ENCODE assay signal across 29 cellular contexts in the genomic region with DNA sequence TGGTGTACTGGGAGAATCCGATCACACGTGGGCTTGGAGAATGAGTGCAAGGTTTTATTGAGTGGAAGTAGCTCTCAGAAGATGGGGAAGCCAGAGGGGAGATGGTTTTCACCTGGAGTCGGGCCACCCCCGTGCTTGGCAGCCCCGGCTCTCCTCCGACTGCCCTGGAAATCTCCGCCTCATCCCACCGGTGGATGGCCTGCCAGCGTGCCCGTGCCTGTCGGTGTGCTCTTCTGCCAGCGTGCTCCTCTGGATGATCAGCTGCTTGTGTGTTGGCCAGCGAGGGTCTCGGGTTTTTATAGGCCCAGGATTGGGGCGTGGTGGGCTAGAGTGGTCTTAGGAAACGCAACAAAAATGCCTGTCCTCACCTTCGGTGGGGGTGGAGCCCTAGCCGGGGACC.
"Had no signal": no experiment of that assay in that cellular context is flagged by ENCODE, and none has a peak within 500 bp of the region (broad histone marks: within the 10 kb centered on the region; RNA-seq: fewer than 3 reads in every experiment).

No MANE protein-coding gene starts in this region.

- H3K9me3 ChIP-seq: stomach, suprapubic skin, testis, thoracic aorta, thyroid gland, tibial artery, tibial nerve, transverse colon, upper lobe of left lung, upper lobe of right lung, uterus, vagina had no signal

- H3K36me3 ChIP-seq: stomach, suprapubic skin, thoracic aorta, thyroid gland, tibial artery, tibial nerve, transverse colon, upper lobe of left lung, upper lobe of right lung, uterus, vagina had no signal

- H3K4me1 ChIP-seq: stomach, suprapubic skin, testis, thyroid gland, tibial nerve, transverse colon, upper lobe of left lung, upper lobe of right lung, uterus, vagina had no signal

- H3K27ac Mint-ChIP-seq: stimulated activated effector memory CD8-positive, alpha-beta T cell treated with anti-CD3 and anti-CD28 coated beads, Interleukin-12 subunit alpha, Interleukin-12 subunit beta, amount 100 ng/mL, for 72 hours; stimulated activated memory B cell treated with anti-CD40 and anti-IgM and Interleukin-4, amounts not matched to agents 10 μg/mL and 1 μg/mL and 100 μg/mL, for 72 hours; stimulated activated naive B cell treated with anti-CD40 and anti-IgM and Interleukin-4, amounts not matched to agents 10 μg/mL and 1 μg/mL and 100 μg/mL, for 72 hours; stimulated activated naive CD8-positive, alpha-beta T cell treated with anti-CD3 and anti-CD28 coated beads, Interleukin-15, amount 100 ng/mL, for 72 hours; stimulated activated naive CD8-positive, alpha-beta T cell treated with anti-CD3 and anti-CD28 coated beads, Interleukin-15, Interleukin-2, amounts not matched to agents 100 ng/mL and 50 ng/mL, for 24 hours; type B pancreatic cell had no signal

- H3K4me3 Mint-ChIP-seq: stimulated activated effector memory CD8-positive, alpha-beta T cell treated with anti-CD3 and anti-CD28 coated beads, Interleukin-12 subunit alpha, Interleukin-12 subunit beta, amount 100 ng/mL, for 72 hours; stimulated activated memory B cell treated with anti-CD40 and anti-IgM and Interleukin-4, amounts not matched to agents 10 μg/mL and 1 μg/mL and 100 μg/mL, for 72 hours; stimulated activated naive B cell treated with anti-CD40 and anti-IgM and Interleukin-4, amounts not matched to agents 10 μg/mL and 1 μg/mL and 100 μg/mL, for 72 hours; stimulated activated naive CD8-positive, alpha-beta T cell treated with anti-CD3 and anti-CD28 coated beads, Interleukin-15, amount 100 ng/mL, for 72 hours; stimulated activated naive CD8-positive, alpha-beta T cell treated with anti-CD3 and anti-CD28 coated beads, Interleukin-15, Interleukin-2, amounts not matched to agents 100 ng/mL and 50 ng/mL, for 24 hours; type B pancreatic cell had no signal

- FAIRE-seq: urothelium cell line had no signal

- DNase-seq: stimulated activated CD4-positive, alpha-beta T cell treated with anti-CD3 and anti-CD28 coated beads, Interleukin-2, amount 100 ng/mL, for 48 hours; stimulated activated CD4-positive, alpha-beta T cell treated with anti-CD3 and anti-CD28 coated beads, Interleukin-4, amount 100 ng/mL, for 1 hour; stimulated activated CD4-positive, alpha-beta T cell treated with anti-CD3 and anti-CD28 coated beads, Interleukin-4, amount 100 ng/mL, for 24 hours; stimulated activated CD4-positive, alpha-beta T cell treated with anti-CD3 and anti-CD28 coated beads, Interleukin-4, amount 100 ng/mL, for 4 hours; stimulated activated CD8-positive, alpha-beta memory T cell treated with anti-CD3 and anti-CD28 coated beads, Interleukin-4, amount 100 ng/mL, for 48 hours; stimulated activated naive B cell treated with anti-CD40 and anti-IgM and Interleukin-4, amounts not matched to agents 10 μg/mL and 1 μg/mL and 100 μg/mL, for 72 hours; stimulated activated naive CD4-positive, alpha-beta T cell; stimulated activated naive CD4-positive, alpha-beta T cell treated with Interleukin-2 at 50 U/mL for 16 hours; stimulated activated naive CD8-positive, alpha-beta T cell treated with anti-CD3 and anti-CD28 coated beads, Interleukin-15, amount 100 ng/mL, for 72 hours; stimulated activated naive CD8-positive, alpha-beta T cell treated with anti-CD3 and anti-CD28 coated beads, Interleukin-15, Interleukin-2, amounts not matched to agents 100 U/mL and 50 U/mL, for 24 hours; stomach; substantia nigra; testis; thyroid gland; tibial artery; transverse colon; trophoblast cell; upper lobe of right lung; uterus had no signal

- H3K27me3 ChIP-seq: stomach, suprapubic skin, testis, thyroid gland, tibial artery, tibial nerve, transverse colon, upper lobe of left lung, upper lobe of right lung, uterus, vagina had no signal

- ATAC-seq: stimulated activated effector memory CD8-positive, alpha-beta T cell treated with anti-CD3 and anti-CD28 coated beads, Interleukin-12 subunit alpha, Interleukin-12 subunit beta, amount 100 ng/mL, for 72 hours; stimulated activated memory B cell treated with anti-CD40 and anti-IgM and Interleukin-4, amounts not matched to agents 10 μg/mL and 1 μg/mL and 100 μg/mL, for 72 hours; stimulated activated naive B cell treated with anti-CD40 and anti-IgM and Interleukin-4, amounts not matched to agents 10 μg/mL and 1 μg/mL and 100 μg/mL, for 72 hours; stimulated activated naive CD8-positive, alpha-beta T cell treated with anti-CD3 and anti-CD28 coated beads, Interleukin-15, amount 100 ng/mL, for 72 hours; stimulated activated naive CD8-positive, alpha-beta T cell treated with anti-CD3 and anti-CD28 coated beads, Interleukin-15, Interleukin-2, amounts not matched to agents 100 U/mL and 50 U/mL, for 24 hours; upper lobe of right lung had no signal

- H3K27ac ChIP-seq: stomach, suprapubic skin, testis, thoracic aorta, thyroid gland, tibial artery, tibial nerve, transverse colon, upper lobe of left lung, upper lobe of right lung, uterus, vagina had no signal

- H3K9me3 Mint-ChIP-seq: stimulated activated memory B cell treated with anti-CD40 and anti-IgM and Interleukin-4, amounts not matched to agents 10 μg/mL and 1 μg/mL and 100 μg/mL, for 72 hours; stimulated activated naive CD8-positive, alpha-beta T cell treated with anti-CD3 and anti-CD28 coated beads, Interleukin-15, Interleukin-2, amounts not matched to agents 100 ng/mL and 50 ng/mL, for 24 hours had no signal

- H3K36me3 Mint-ChIP-seq: stimulated activated effector memory CD8-positive, alpha-beta T cell treated with anti-CD3 and anti-CD28 coated beads, Interleukin-12 subunit alpha, Interleukin-12 subunit beta, amount 100 ng/mL, for 72 hours; stimulated activated memory B cell treated with anti-CD40 and anti-IgM and Interleukin-4, amounts not matched to agents 10 μg/mL and 1 μg/mL and 100 μg/mL, for 72 hours; stimulated activated naive B cell treated with anti-CD40 and anti-IgM and Interleukin-4, amounts not matched to agents 10 μg/mL and 1 μg/mL and 100 μg/mL, for 72 hours; type B pancreatic cell had no signal

- H3K4me3 ChIP-seq: stomach, suprapubic skin, testis, thoracic aorta, thyroid gland, tibial artery, tibial nerve, transverse colon, upper lobe of left lung, upper lobe of right lung, uterus, vagina had no signal

- H3K4me1 Mint-ChIP-seq: stimulated activated effector memory CD8-positive, alpha-beta T cell treated with anti-CD3 and anti-CD28 coated beads, Interleukin-12 subunit alpha, Interleukin-12 subunit beta, amount 100 ng/mL, for 72 hours; stimulated activated memory B cell treated with anti-CD40 and anti-IgM and Interleukin-4, amounts not matched to agents 10 μg/mL and 1 μg/mL and 100 μg/mL, for 72 hours; stimulated activated naive B cell treated with anti-CD40 and anti-IgM and Interleukin-4, amounts not matched to agents 10 μg/mL and 1 μg/mL and 100 μg/mL, for 72 hours; stimulated activated naive CD8-positive, alpha-beta T cell treated with anti-CD3 and anti-CD28 coated beads, Interleukin-15, amount 100 ng/mL, for 72 hours had no signal

- H3K27me3 Mint-ChIP-seq: stimulated activated memory B cell treated with anti-CD40 and anti-IgM and Interleukin-4, amounts not matched to agents 10 μg/mL and 1 μg/mL and 100 μg/mL, for 72 hours; stimulated activated naive B cell treated with anti-CD40 and anti-IgM and Interleukin-4, amounts not matched to agents 10 μg/mL and 1 μg/mL and 100 μg/mL, for 72 hours; stimulated activated naive CD8-positive, alpha-beta T cell treated with anti-CD3 and anti-CD28 coated beads, Interleukin-15, amount 100 ng/mL, for 72 hours; stimulated activated naive CD8-positive, alpha-beta T cell treated with anti-CD3 and anti-CD28 coated beads, Interleukin-15, Interleukin-2, amounts not matched to agents 100 ng/mL and 50 ng/mL, for 24 hours; type B pancreatic cell had no signal
